Comparison of ENCODE assay signal across 1 cellular context in genomic region chr6:22873531-22874136, GRCh38.
TF ChIP-seq lines count a peak whose summit lies in the region.

No MANE protein-coding gene starts in this region.

TF ChIP-seq in IMR-90, 13 proteins besides CTCF, POLR2A, EP300 and RAD21 (continued from another document):
- no peak for TF ChIP-seq ELK1 (IDR thresholded peaks at IDR 0.05; ENCODE audit: borderline replicate concordance, low read depth, low read length)
- TF ChIP-seq RCOR1 (IDR thresholded peaks at IDR 0.05; ENCODE audit: insufficient replicate concordance, low read length): no peak
